ENCODE assay signal across 20 cellular contexts in the genomic region with DNA sequence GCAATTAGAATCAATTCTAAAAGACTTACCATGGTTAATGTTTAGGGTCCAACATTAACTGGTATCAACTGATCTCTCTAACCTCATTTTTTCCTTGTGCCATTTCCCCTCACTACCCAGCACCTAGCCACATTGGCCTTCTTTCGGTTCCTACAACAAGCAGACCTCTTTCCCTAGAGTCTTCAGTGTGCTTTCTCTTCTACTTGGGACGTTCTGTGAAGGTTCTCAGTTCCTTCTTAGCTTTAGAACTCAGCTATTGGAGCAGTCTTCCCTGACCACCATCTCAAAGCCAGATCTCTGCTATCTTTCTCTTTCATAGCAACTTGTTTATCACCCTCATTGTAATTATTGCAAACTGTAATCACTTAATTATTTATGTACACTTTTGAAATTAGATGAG. TPM values are rescaled to one million over a fixed set of nuclear protein-coding genes. Genes with fewer than 3 reads are reported as not detected.
A peak's percentile ranks its signal among the peaks of the same experiment; 100 is the strongest.
DNase-seq lines count a peak whose midpoint lies in the region; ATAC-seq and TF ChIP-seq lines count a peak whose summit lies in the region.
"Had no signal": no experiment of that assay in that cellular context is flagged by ENCODE, and none has a peak within 500 bp of the region (broad histone marks: within the 10 kb centered on the region; RNA-seq: fewer than 3 reads in every experiment).

No MANE protein-coding gene starts in this region.

- CTCF ChIA-PET in GM10248 (lab: Yijun Ruan, JAX): no interaction called here

- no peaks in the 10 kb centered on the region for H3K36me3 ChIP-seq in SJCRH30
- H3K36me3 ChIP-seq: neutrophil, sigmoid colon had no signal

- no peaks in the 10 kb centered on the region for H3K27me3 ChIP-seq in SJCRH30
- H3K27me3 ChIP-seq: neutrophil, sigmoid colon had no signal

- TF ChIP-seq CTCF in GM10248 (IDR thresholded peaks at IDR 0.05; ENCODE audit: control extremely low read depth, extremely low read depth, low read depth, missing control alignments): no peak

- ATAC-seq in GM19397 (IDR thresholded peaks at IDR 0.05; ENCODE audit: unreplicated experiment): peak; percentile 78
- ATAC-seq in HG02623 (IDR thresholded peaks at IDR 0.05; ENCODE audit: unreplicated experiment): peak; percentile 82
- ATAC-seq in HG03354 (IDR thresholded peaks at IDR 0.05; ENCODE audit: poor library complexity, severe bottlenecking, unreplicated experiment): peak; percentile 72
- ATAC-seq: activated CD4-positive, alpha-beta T cell treated with anti-CD3 and anti-CD28 coated beads for 36 hours had no signal

- H3K4me1 ChIP-seq in SJCRH30: no peaks in the 10 kb centered on the region
- H3K4me1 ChIP-seq: sigmoid colon had no signal

- no peak overlapping the region for H3K4me3 ChIP-seq in SJCRH30
- H3K4me3 ChIP-seq: sigmoid colon had no signal

- no peak overlapping the region for H3K27ac ChIP-seq in SJCRH30
- H3K27ac ChIP-seq: 22Rv1, neutrophil, sigmoid colon had no signal

- no peaks in the 10 kb centered on the region for H3K9me3 ChIP-seq in SJCRH30 (replicated peaks)
- H3K9me3 ChIP-seq: neutrophil, sigmoid colon had no signal

- POLR2A ChIA-PET in GM10248 (lab: Yijun Ruan, JAX): no interaction called here

- DNase-seq in GM10248 (ENCODE audit: extremely low spot score) (peak; percentile 20), NCI-H1092 treated with DMSO at 0.1 percent for 48 hours (lab: John Stamatoyannopoulos, UW) (no peak), GM19238 (ENCODE audit: insufficient read length, low spot score) (no peak), SJCRH30 (no peak)
- DNase-seq in activated naive CD4-positive, alpha-beta T cell treated with anti-CD3 and anti-CD28 coated beads, Interleukin-2, amount 50 U/mL, for 16 hours: no peak
- DNase-seq: activated CD4-positive, alpha-beta T cell treated with anti-CD3 and anti-CD28 coated beads for 36 hours; activated T-cell treated with anti-CD3 and anti-CD28 coated beads, Interleukin-2, amount 50 U/mL, for 24 hours; H9; NCI-H2029 treated with DMSO at 0.1 percent for 48 hours; NCI-H82; sigmoid colon; stimulated activated CD4-positive, alpha-beta T cell treated with anti-CD3 and anti-CD28 coated beads, Interleukin-4, amount 100 ng/mL, for 4 hours; stimulated activated naive CD4-positive, alpha-beta T cell had no signal

RNA-seq across cellular contexts. Expression of a gene that starts 31.5 kb away (rescaled TPM):
- not detected in 2 replicates for total RNA-seq in SJCRH30 (2014; rRNA removed; shearing (Covaris generic))
- total RNA-seq: activated CD4-positive, alpha-beta T cell treated with anti-CD3 and anti-CD28 coated beads for 36 hours; Daoy; H9; sigmoid colon had no signal

RNA-seq across cellular contexts. Expression of a gene that starts 35.8 kb away (rescaled TPM):
- total RNA-seq in SJCRH30 (2014; rRNA removed; shearing (Covaris generic)): not detected in 2 replicates
- total RNA-seq: activated CD4-positive, alpha-beta T cell treated with anti-CD3 and anti-CD28 coated beads for 36 hours; Daoy; frontal cortex; H9; sigmoid colon had no signal
